ENCODE assay signal across 17 cellular contexts in genomic region chr3:142106536-142106935, GRCh38. TPM values are rescaled to one million over a fixed set of nuclear protein-coding genes. Genes with fewer than 3 reads are reported as not detected.
A peak's percentile ranks its signal among the peaks of the same experiment; 100 is the strongest.
DNase-seq lines count a peak whose midpoint lies in the region; ATAC-seq, FAIRE-seq and TF ChIP-seq lines count a peak whose summit lies in the region.
"Had no signal": no experiment of that assay in that cellular context is flagged by ENCODE, and none has a peak within 500 bp of the region (broad histone marks: within the 10 kb centered on the region; RNA-seq: fewer than 3 reads in every experiment).

No MANE protein-coding gene starts in this region.

- DNase-seq in H9 (no peak), NCI-H446 treated with DMSO at 0.1 percent for 48 hours (lab: John Stamatoyannopoulos, UW) (peak; percentile 99), cerebellar cortex (ENCODE audit: low spot score) (peak; percentile 41), pancreas (no peak), NCI-H345 treated with DMSO at 0.1 percent for 48 hours (lab: John Stamatoyannopoulos, UW; ENCODE audit: unreplicated experiment) (no peak)
- DNase-seq in effector memory CD8-positive, alpha-beta T cell = no peak
- DNase-seq: BE2C; CD8-positive, alpha-beta T cell; NCI-H1048; NCI-H526; T-helper 1 cell had no signal

- WGBS in H9 (ENCODE audit: extremely low coverage, insufficient read length, low lambda C conversion rate) = no CpG with 5 or more reads among the region's 2 CpGs
- 36 to 90% methylated on average over 2 of the region's 2 CpGs for WGBS in pancreas, 2 donors

- no peaks in the 10 kb centered on the region for H3K36me3 ChIP-seq in pancreas
- H3K36me3 ChIP-seq: BE2C had no signal

- H3K27me3 ChIP-seq in H9 (ENCODE audit: insufficient read depth, low read length) (no peaks in the 10 kb centered on the region), pancreas (no peaks in the 10 kb centered on the region)
- H3K27me3 ChIP-seq: BE2C had no signal

- no peak overlapping the region for H3K4me3 ChIP-seq in pancreas
- H3K4me3 ChIP-seq: K562 had no signal

- H3K9me3 Mint-ChIP-seq in H9 = no peaks in the 10 kb centered on the region
- H3K9me3 Mint-ChIP-seq in effector memory CD8-positive, alpha-beta T cell = no peaks in the 10 kb centered on the region
- H3K9me3 Mint-ChIP-seq: CD8-positive, alpha-beta T cell had no signal

- H2BK15ac ChIP-seq in H9 (ENCODE audit: low read depth, low read length) = no peak overlapping the region

- H3K36me3 Mint-ChIP-seq in H9 (ENCODE audit: insufficient read depth in 1 of 3, low read depth in 3 of 3) = no peaks in the 10 kb centered on the region
- H3K36me3 Mint-ChIP-seq in effector memory CD8-positive, alpha-beta T cell (ENCODE audit: insufficient read depth) = peaks cover 3% of the 10 kb centered on the region

- TF ChIP-seq CTCF in H9 (conservative IDR thresholded peaks at IDR 0.05) (no peak), pancreas (IDR thresholded peaks at IDR 0.05) (no peak)

- H2BK5ac ChIP-seq in H9 (ENCODE audit: insufficient read length, low read length) = no peak overlapping the region

- intact Hi-C loops in pancreas (cut with DNase I) = no loop called here

- H3K4me1 ChIP-seq in H9 (ENCODE audit: insufficient read depth, low read length) (no peaks in the 10 kb centered on the region), pancreas (no peaks in the 10 kb centered on the region)

- no peaks in the 10 kb centered on the region for H3K79me1 ChIP-seq in H9 (ENCODE audit: insufficient read depth, low read depth, low read length, poor library complexity, severe bottlenecking)

- FAIRE-seq in pancreas (lab: Jason Lieb, UNC) = peak; percentile 9
- FAIRE-seq: GM19239, H1, K562 had no signal

- H3K23me2 ChIP-seq in H9 (ENCODE audit: insufficient read length, low read depth, low read length, poor library complexity, severe bottlenecking) = no peaks in the 10 kb centered on the region

- H2BK20ac ChIP-seq in H9 (ENCODE audit: low read depth, low read length, poor library complexity, severe bottlenecking) = no peak overlapping the region

- no peak overlapping the region for H3K4me2 ChIP-seq in H9 (ENCODE audit: insufficient read depth, insufficient read length, low read length)

- no peak overlapping the region for H2BK120ac ChIP-seq in H9 (ENCODE audit: low read depth, low read length, poor library complexity, severe bottlenecking)

- H3K18ac ChIP-seq in H9 (ENCODE audit: insufficient read length, low read depth, low read length) = no peak overlapping the region

- H4K91ac ChIP-seq in H9 (ENCODE audit: insufficient read length, low read depth, low read length) = no peak overlapping the region

- H3K4me1 Mint-ChIP-seq in H9 = no peaks in the 10 kb centered on the region; a peak in 1 of 4 replicates
- peaks cover 2 to 11% of the 10 kb centered on the region in 2 donors for H3K4me1 Mint-ChIP-seq in effector memory CD8-positive, alpha-beta T cell (ENCODE audit: low read depth in 2 of 2)

- ATAC-seq in pancreas = no peak
- ATAC-seq in GM21526 (IDR thresholded peaks at IDR 0.05; ENCODE audit: low FRiP score, unreplicated experiment) = no peak
- ATAC-seq in GM19397 (IDR thresholded peaks at IDR 0.05; ENCODE audit: unreplicated experiment) = no peak
- ATAC-seq in effector memory CD8-positive, alpha-beta T cell (replicated peaks) = no peak
- ATAC-seq: CD8-positive, alpha-beta T cell; K562 had no signal

- H4K8ac ChIP-seq in H9 (replicated peaks; ENCODE audit: insufficient read length, low read depth, low read length) = no peak overlapping the region

- H3K14ac ChIP-seq in H9 (ENCODE audit: insufficient read depth, low read length) = no peak overlapping the region

- no peak overlapping the region for H3K9ac ChIP-seq in H9 (ENCODE audit: extremely low read depth, insufficient read length, low read length)

- no peak overlapping the region for H3K4me3 Mint-ChIP-seq in H9
- H3K4me3 Mint-ChIP-seq in effector memory CD8-positive, alpha-beta T cell = no peak overlapping the region
- H3K4me3 Mint-ChIP-seq: CD8-positive, alpha-beta T cell had no signal

- H2AK5ac ChIP-seq in H9 (ENCODE audit: insufficient read length, low read length) = no peak overlapping the region

- H3T11ph ChIP-seq in H9 (ENCODE audit: low read length) = peak overlapping the region; percentile 36

- H3K27ac ChIP-seq in H9 (ENCODE audit: insufficient read length, low read depth, low read length) (no peak overlapping the region), pancreas (no peak overlapping the region)
- H3K27ac ChIP-seq: HL-60 had no signal

- H3K56ac ChIP-seq in H9 (ENCODE audit: insufficient read length, low read depth, low read length) = no peak overlapping the region

- H3K9me3 ChIP-seq in H9 (ENCODE audit: control insufficient read depth, low read depth, low read length) (no peaks in the 10 kb centered on the region), pancreas (no peaks in the 10 kb centered on the region)
- H3K9me3 ChIP-seq: BE2C had no signal

- no peaks in the 10 kb centered on the region for H3K27me3 Mint-ChIP-seq in H9 (ENCODE audit: low read depth)
- no peaks in the 10 kb centered on the region for H3K27me3 Mint-ChIP-seq in effector memory CD8-positive, alpha-beta T cell

- H4K5ac ChIP-seq in H9 (ENCODE audit: insufficient read length, low read depth, low read length) = no peak overlapping the region

- H3K4ac ChIP-seq in H9 (ENCODE audit: low read depth, low read length) = no peak overlapping the region

- no peaks in the 10 kb centered on the region for H3K79me2 ChIP-seq in H9 (ENCODE audit: insufficient read depth, low read length)

- no peak overlapping the region for H2AFZ ChIP-seq in H9 (ENCODE audit: low read length)

- H3K23ac ChIP-seq in H9 (ENCODE audit: insufficient read length, low read depth, low read length) = no peak overlapping the region

- no peak overlapping the region for H2BK12ac ChIP-seq in H9 (ENCODE audit: insufficient read length, low read depth, low read length)

- no peak overlapping the region; a peak in 1 of 7 replicates for H3K27ac Mint-ChIP-seq in H9
- H3K27ac Mint-ChIP-seq in effector memory CD8-positive, alpha-beta T cell = no peak overlapping the region
- H3K27ac Mint-ChIP-seq: CD8-positive, alpha-beta T cell had no signal

- H4K20me1 ChIP-seq in H9 (ENCODE audit: control insufficient read depth, insufficient read depth, insufficient read length) = no peaks in the 10 kb centered on the region

RNA-seq across cellular contexts. Expression of gene TFDP2, which starts 42.8 kb away (rescaled TPM):
- total RNA-seq in H9 (2021) (76.0 and 81.9 TPM in 2 replicates), pancreas (10 to 100 TPM; 14.8 to 25.7 (median 17.4) TPM)
- polyA plus RNA-seq in pancreas = 1 to 10 TPM; 4.6 to 6.9 TPM

Comparison
In these comparisons a context has a peak if more than half of its experiments do, and no peak if none do; other contexts are left out.
1. DNase-seq: peak in NCI-H446 treated with DMSO at 0.1 percent for 48 hours (single experiment) and cerebellar cortex (single experiment); none in H9 (single experiment), pancreas (0 of 6), NCI-H345 treated with DMSO at 0.1 percent for 48 hours (single experiment) and effector memory CD8-positive, alpha-beta T cell (0 of 3).